Comparison of ENCODE assay signal across 1 cellular context in the genomic region with DNA sequence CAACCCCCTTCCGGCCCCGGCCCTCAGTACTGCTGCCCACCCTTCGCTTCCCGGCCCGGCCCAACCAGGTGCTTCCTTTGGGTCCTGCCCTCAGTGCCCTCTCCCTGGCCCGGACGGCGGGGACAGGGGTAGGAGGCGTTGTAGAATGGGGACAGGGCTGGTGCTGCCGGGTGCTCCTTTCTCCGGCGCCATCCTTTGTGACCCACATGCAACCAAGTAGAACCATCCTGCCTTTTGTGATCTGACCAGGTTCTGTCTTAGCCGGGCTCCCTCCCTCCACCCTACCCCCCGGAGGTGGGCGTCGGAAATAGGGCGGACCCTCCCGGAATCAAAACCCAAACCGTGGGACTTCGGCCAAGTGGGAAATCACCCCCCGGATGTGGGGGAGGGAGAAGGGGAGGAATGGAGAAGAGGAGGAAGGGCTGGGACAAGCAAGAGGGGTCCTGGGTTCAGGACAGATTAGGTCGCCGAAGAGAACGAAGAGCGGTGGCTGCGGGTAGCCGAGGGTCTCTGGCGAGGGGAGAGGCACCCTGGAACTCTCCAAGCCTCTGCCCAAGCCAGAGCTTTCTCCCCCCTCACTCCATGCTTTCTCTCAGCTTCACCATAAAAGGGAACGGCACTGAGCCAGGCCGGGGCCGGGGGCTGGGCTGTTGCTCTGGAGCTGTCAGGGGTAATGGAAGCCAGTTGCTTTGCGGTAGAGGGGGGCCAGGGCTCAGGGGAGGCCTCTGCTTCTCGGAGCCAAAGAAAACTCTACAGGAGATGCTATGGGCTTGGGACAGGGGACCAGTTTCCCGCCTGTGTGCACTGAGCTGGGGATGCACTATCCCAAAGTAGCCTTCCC.
TF ChIP-seq lines count a peak whose summit lies in the region.

No MANE protein-coding gene starts in this region.

TF ChIP-seq in IMR-90, 13 proteins besides CTCF, POLR2A, EP300 and RAD21:
- TF ChIP-seq MAZ (IDR thresholded peaks at IDR 0.05; ENCODE audit: borderline replicate concordance, low read depth, low read length) (peak; percentile 42; the same call in 1 of the 2 replicates), NFE2L2 (IDR thresholded peaks at IDR 0.05; ENCODE audit: low read depth, low read length) (no peak)
TF ChIP-seq in IMR-90: peak in this region for 1.
